Comparison of ENCODE assay signal across 10 cellular contexts in genomic region chr2:220320326-220320725, GRCh38.
"Had no signal": no experiment of that assay in that cellular context is flagged by ENCODE, and none has a peak within 500 bp of the region (broad histone marks: within the 10 kb centered on the region; RNA-seq: fewer than 3 reads in every experiment).

No MANE protein-coding gene starts in this region.

- H3K4me1 ChIP-seq: left lung had no signal

- H2AFZ ChIP-seq: hepatocyte had no signal

- H3K79me2 ChIP-seq: hepatocyte had no signal

- H3K27ac ChIP-seq: hepatocyte, left lung had no signal

- DNase-seq: activated CD4-positive, alpha-beta T cell treated with anti-CD3 and anti-CD28 coated beads, Interleukin-2, amount 50 U/mL, for 1 hour; activated CD8-positive, alpha-beta memory T cell treated with anti-CD3 and anti-CD28 coated beads for 24 hours; activated gamma-delta T cell treated with Interleukin-2 at 50 U/mL for 16 hours; effector memory CD4-positive, alpha-beta T cell; kidney; left lung; mammary epithelial cell; naive B cell; stimulated activated CD4-positive, alpha-beta T cell treated with anti-CD3 and anti-CD28 coated beads, Interleukin-12 subunit alpha, Interleukin-12 subunit beta, amount 100 ng/mL, for 4 hours had no signal

- H3K4me2 ChIP-seq: hepatocyte had no signal

- H3K9me3 ChIP-seq: left lung had no signal

- H3K27me3 ChIP-seq: hepatocyte, left lung had no signal

- H3K36me3 ChIP-seq: left lung had no signal

- H3K4me3 ChIP-seq: hepatocyte, left lung had no signal
